In the genomic region with DNA sequence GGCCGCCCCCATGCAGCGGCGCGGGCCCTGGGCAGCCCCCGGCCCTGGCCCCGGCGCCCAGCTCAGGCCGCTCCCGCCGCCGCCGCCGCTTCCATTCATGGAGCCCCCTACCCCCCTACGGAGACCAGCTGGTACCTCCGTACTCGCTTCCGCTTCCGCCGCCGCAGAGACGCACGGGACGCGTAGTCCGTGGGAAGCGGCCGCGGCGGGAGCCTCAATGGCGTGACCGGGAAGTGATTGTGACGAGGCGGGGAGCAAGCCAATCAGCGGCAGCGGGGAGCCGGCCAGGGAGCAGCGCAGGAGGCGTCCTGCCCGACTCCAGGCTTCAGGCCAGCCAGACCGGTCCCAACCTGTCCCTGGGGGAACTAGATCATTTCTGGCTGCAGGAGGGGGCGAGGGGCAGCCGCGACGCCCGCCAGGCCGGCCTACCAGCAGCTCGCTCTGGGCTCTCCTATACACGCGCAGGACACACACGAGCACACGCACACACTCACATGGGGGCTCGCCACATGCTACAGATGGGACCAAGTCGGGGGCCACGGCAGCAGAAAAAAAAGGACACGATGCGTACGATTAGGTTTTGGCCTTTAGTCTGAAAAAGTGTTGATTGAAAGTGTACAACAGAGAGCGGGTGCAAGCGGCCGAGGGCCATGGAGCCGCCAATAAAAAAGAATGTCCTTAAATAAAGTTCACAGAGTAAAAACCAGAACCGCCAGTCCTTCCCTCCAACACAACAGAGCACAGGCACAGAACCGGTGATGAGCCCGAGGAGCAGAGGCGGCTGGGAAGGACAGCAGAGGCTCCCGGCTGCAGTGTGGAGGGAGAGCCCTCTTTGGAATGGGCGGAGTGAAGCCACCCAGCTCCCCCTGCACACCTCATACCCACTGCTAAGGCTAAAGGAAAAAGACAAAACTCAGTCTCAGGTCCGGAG, we compare ENCODE assay signal across 1 cellular context.
A peak's percentile ranks its signal among the peaks of the same experiment; 100 is the strongest.
TF ChIP-seq lines count a peak whose summit lies in the region.

A gene with protein sequence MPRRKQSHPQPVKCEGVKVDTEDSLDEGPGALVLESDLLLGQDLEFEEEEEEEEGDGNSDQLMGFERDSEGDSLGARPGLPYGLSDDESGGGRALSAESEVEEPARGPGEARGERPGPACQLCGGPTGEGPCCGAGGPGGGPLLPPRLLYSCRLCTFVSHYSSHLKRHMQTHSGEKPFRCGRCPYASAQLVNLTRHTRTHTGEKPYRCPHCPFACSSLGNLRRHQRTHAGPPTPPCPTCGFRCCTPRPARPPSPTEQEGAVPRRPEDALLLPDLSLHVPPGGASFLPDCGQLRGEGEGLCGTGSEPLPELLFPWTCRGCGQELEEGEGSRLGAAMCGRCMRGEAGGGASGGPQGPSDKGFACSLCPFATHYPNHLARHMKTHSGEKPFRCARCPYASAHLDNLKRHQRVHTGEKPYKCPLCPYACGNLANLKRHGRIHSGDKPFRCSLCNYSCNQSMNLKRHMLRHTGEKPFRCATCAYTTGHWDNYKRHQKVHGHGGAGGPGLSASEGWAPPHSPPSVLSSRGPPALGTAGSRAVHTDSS (minus strand): TSS at position 109 of the 931 bp plus-strand sequence. CDS start 208 bp downstream, outside the sequence.

TF ChIP-seq in HepG2, 621 proteins besides CTCF, POLR2A, EP300 and RAD21 (continued from another document and continues in another):
- TF ChIP-seq, protein P1, sequence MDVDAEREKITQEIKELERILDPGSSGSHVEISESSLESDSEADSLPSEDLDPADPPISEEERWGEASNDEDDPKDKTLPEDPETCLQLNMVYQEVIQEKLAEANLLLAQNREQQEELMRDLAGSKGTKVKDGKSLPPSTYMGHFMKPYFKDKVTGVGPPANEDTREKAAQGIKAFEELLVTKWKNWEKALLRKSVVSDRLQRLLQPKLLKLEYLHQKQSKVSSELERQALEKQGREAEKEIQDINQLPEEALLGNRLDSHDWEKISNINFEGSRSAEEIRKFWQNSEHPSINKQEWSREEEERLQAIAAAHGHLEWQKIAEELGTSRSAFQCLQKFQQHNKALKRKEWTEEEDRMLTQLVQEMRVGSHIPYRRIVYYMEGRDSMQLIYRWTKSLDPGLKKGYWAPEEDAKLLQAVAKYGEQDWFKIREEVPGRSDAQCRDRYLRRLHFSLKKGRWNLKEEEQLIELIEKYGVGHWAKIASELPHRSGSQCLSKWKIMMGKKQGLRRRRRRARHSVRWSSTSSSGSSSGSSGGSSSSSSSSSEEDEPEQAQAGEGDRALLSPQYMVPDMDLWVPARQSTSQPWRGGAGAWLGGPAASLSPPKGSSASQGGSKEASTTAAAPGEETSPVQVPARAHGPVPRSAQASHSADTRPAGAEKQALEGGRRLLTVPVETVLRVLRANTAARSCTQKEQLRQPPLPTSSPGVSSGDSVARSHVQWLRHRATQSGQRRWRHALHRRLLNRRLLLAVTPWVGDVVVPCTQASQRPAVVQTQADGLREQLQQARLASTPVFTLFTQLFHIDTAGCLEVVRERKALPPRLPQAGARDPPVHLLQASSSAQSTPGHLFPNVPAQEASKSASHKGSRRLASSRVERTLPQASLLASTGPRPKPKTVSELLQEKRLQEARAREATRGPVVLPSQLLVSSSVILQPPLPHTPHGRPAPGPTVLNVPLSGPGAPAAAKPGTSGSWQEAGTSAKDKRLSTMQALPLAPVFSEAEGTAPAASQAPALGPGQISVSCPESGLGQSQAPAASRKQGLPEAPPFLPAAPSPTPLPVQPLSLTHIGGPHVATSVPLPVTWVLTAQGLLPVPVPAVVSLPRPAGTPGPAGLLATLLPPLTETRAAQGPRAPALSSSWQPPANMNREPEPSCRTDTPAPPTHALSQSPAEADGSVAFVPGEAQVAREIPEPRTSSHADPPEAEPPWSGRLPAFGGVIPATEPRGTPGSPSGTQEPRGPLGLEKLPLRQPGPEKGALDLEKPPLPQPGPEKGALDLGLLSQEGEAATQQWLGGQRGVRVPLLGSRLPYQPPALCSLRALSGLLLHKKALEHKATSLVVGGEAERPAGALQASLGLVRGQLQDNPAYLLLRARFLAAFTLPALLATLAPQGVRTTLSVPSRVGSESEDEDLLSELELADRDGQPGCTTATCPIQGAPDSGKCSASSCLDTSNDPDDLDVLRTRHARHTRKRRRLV (CRISPR knock-in tag; IDR thresholded peaks at IDR 0.05): 0 out of 2 replicates have a peak, but pooled peaks have one; percentile 47
- TF ChIP-seq FOXC1 (CRISPR knock-in tag; IDR thresholded peaks at IDR 0.05; ENCODE audit: borderline replicate concordance) (peak; percentile 55; the same call in 1 of the 2 replicates), AGO2 (optimal IDR thresholded peaks at IDR 0.05; ENCODE audit: low read depth, low read length) (peak; percentile 99), MEIS1 (CRISPR knock-in tag; IDR thresholded peaks at IDR 0.05; ENCODE audit: borderline replicate concordance) (no peak), ZFP36L2 (CRISPR knock-in tag; IDR thresholded peaks at IDR 0.05) (no peak), ZNF337 (CRISPR knock-in tag; IDR thresholded peaks at IDR 0.05; ENCODE audit: borderline replicate concordance, low read depth) (no peak), HNRNPL (IDR thresholded peaks at IDR 0.05; ENCODE audit: low read depth, low read length) (no peak), U2AF1 (optimal IDR thresholded peaks at IDR 0.05; ENCODE audit: low read depth, low read length) (no peak), ZNF430 (CRISPR knock-in tag; IDR thresholded peaks at IDR 0.05) (no peak), ZBTB42 (CRISPR knock-in tag; IDR thresholded peaks at IDR 0.05) (0 out of 2 replicates have a peak, but pooled peaks have one; percentile 41), MEF2D (CRISPR knock-in tag; IDR thresholded peaks at IDR 0.05) (no peak), NFRKB (IDR thresholded peaks at IDR 0.05) (no peak)
- TF ChIP-seq, protein P2, sequence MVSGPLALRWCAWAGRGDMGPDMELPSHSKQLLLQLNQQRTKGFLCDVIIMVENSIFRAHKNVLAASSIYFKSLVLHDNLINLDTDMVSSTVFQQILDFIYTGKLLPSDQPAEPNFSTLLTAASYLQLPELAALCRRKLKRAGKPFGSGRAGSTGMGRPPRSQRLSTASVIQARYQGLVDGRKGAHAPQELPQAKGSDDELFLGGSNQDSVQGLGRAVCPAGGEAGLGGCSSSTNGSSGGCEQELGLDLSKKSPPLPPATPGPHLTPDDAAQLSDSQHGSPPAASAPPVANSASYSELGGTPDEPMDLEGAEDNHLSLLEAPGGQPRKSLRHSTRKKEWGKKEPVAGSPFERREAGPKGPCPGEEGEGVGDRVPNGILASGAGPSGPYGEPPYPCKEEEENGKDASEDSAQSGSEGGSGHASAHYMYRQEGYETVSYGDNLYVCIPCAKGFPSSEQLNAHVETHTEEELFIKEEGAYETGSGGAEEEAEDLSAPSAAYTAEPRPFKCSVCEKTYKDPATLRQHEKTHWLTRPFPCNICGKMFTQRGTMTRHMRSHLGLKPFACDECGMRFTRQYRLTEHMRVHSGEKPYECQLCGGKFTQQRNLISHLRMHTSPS (CRISPR knock-in tag; IDR thresholded peaks at IDR 0.05; ENCODE audit: low read depth): no peak
- TF ChIP-seq, protein P3, sequence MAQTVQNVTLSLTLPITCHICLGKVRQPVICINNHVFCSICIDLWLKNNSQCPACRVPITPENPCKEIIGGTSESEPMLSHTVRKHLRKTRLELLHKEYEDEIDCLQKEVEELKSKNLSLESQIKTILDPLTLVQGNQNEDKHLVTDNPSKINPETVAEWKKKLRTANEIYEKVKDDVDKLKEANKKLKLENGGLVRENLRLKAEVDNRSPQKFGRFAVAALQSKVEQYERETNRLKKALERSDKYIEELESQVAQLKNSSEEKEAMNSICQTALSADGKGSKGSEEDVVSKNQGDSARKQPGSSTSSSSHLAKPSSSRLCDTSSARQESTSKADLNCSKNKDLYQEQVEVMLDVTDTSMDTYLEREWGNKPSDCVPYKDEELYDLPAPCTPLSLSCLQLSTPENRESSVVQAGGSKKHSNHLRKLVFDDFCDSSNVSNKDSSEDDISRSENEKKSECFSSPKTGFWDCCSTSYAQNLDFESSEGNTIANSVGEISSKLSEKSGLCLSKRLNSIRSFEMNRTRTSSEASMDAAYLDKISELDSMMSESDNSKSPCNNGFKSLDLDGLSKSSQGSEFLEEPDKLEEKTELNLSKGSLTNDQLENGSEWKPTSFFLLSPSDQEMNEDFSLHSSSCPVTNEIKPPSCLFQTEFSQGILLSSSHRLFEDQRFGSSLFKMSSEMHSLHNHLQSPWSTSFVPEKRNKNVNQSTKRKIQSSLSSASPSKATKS (CRISPR knock-in tag; IDR thresholded peaks at IDR 0.05): no peak
- TF ChIP-seq, protein P4, sequence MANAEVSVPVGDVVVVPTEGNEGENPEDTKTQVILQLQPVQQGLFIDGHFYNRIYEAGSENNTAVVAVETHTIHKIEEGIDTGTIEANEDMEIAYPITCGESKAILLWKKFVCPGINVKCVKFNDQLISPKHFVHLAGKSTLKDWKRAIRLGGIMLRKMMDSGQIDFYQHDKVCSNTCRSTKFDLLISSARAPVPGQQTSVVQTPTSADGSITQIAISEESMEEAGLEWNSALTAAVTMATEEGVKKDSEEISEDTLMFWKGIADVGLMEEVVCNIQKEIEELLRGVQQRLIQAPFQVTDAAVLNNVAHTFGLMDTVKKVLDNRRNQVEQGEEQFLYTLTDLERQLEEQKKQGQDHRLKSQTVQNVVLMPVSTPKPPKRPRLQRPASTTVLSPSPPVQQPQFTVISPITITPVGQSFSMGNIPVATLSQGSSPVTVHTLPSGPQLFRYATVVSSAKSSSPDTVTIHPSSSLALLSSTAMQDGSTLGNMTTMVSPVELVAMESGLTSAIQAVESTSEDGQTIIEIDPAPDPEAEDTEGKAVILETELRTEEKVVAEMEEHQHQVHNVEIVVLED (CRISPR knock-in tag; IDR thresholded peaks at IDR 0.05; ENCODE audit: borderline replicate concordance): peak; percentile 77; the same call in 1 of the 2 replicates
- TF ChIP-seq, protein P5, sequence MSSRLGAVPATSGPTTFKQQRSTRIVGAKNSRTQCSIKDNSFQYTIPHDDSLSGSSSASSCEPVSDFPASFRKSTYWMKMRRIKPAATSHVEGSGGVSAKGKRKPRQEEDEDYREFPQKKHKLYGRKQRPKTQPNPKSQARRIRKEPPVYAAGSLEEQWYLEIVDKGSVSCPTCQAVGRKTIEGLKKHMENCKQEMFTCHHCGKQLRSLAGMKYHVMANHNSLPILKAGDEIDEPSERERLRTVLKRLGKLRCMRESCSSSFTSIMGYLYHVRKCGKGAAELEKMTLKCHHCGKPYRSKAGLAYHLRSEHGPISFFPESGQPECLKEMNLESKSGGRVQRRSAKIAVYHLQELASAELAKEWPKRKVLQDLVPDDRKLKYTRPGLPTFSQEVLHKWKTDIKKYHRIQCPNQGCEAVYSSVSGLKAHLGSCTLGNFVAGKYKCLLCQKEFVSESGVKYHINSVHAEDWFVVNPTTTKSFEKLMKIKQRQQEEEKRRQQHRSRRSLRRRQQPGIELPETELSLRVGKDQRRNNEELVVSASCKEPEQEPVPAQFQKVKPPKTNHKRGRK (CRISPR knock-in tag; IDR thresholded peaks at IDR 0.05): 0 out of 2 replicates have a peak, but pooled peaks have one; percentile 27
- TF ChIP-seq, protein P6, sequence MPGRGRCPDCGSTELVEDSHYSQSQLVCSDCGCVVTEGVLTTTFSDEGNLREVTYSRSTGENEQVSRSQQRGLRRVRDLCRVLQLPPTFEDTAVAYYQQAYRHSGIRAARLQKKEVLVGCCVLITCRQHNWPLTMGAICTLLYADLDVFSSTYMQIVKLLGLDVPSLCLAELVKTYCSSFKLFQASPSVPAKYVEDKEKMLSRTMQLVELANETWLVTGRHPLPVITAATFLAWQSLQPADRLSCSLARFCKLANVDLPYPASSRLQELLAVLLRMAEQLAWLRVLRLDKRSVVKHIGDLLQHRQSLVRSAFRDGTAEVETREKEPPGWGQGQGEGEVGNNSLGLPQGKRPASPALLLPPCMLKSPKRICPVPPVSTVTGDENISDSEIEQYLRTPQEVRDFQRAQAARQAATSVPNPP (CRISPR knock-in tag; IDR thresholded peaks at IDR 0.05): no peak
- TF ChIP-seq, protein P7, sequence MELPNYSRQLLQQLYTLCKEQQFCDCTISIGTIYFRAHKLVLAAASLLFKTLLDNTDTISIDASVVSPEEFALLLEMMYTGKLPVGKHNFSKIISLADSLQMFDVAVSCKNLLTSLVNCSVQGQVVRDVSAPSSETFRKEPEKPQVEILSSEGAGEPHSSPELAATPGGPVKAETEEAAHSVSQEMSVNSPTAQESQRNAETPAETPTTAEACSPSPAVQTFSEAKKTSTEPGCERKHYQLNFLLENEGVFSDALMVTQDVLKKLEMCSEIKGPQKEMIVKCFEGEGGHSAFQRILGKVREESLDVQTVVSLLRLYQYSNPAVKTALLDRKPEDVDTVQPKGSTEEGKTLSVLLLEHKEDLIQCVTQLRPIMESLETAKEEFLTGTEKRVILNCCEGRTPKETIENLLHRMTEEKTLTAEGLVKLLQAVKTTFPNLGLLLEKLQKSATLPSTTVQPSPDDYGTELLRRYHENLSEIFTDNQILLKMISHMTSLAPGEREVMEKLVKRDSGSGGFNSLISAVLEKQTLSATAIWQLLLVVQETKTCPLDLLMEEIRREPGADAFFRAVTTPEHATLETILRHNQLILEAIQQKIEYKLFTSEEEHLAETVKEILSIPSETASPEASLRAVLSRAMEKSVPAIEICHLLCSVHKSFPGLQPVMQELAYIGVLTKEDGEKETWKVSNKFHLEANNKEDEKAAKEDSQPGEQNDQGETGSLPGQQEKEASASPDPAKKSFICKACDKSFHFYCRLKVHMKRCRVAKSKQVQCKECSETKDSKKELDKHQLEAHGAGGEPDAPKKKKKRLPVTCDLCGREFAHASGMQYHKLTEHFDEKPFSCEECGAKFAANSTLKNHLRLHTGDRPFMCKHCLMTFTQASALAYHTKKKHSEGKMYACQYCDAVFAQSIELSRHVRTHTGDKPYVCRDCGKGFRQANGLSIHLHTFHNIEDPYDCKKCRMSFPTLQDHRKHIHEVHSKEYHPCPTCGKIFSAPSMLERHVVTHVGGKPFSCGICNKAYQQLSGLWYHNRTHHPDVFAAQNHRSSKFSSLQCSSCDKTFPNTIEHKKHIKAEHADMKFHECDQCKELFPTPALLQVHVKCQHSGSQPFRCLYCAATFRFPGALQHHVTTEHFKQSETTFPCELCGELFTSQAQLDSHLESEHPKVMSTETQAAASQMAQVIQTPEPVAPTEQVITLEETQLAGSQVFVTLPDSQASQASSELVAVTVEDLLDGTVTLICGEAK (IDR thresholded peaks at IDR 0.05): no peak; the same call in 1 of the 2 replicates
- TF ChIP-seq, protein P7 (CRISPR knock-in tag; IDR thresholded peaks at IDR 0.05): no peak
